9 cellular contexts compared by ENCODE assay signal in genomic region chr20:38316341-38316740, GRCh38. TPM values are rescaled to one million over a fixed set of nuclear protein-coding genes. Genes with fewer than 3 reads are reported as not detected.
"Had no signal": no experiment of that assay in that cellular context is flagged by ENCODE, and none has a peak within 500 bp of the region (broad histone marks: within the 10 kb centered on the region; RNA-seq: fewer than 3 reads in every experiment).

No MANE protein-coding gene starts in this region.

- H3K9me3 Mint-ChIP-seq: GM23338, HFFc6 had no signal

- H3K4me3 ChIP-seq: GM23338, HAP-1 had no signal

- H2AFZ ChIP-seq: GM23338 had no signal

- H3K36me3 ChIP-seq: HAP-1 had no signal

- H3K4me1 Mint-ChIP-seq: GM23338, IgD-negative memory B cell had no signal

- ATAC-seq: GM23338, HCT116 had no signal

- H3K9me3 ChIP-seq: HAP-1 had no signal

- H3K36me3 Mint-ChIP-seq: IgD-negative memory B cell had no signal

- H3K4me1 ChIP-seq: HAP-1 had no signal

- H3K27ac Mint-ChIP-seq: GM23338, HFFc6, IgD-negative memory B cell had no signal

- H3K4me3 Mint-ChIP-seq: GM23338, HFFc6, IgD-negative memory B cell had no signal

- H3K4me2 ChIP-seq: GM23338 had no signal

- DNase-seq: H7, HFFc6, KG1 had no signal

RNA-seq across cellular contexts. Expression of gene BPI, which starts 12.4 kb away (rescaled TPM):
- total RNA-seq: GM23338, H7, HFFc6, HT-29 had no signal
- polyA plus RNA-seq: GM23338, IgD-negative memory B cell had no signal

RNA-seq across cellular contexts. Expression of gene LBP, which starts 29.9 kb away (rescaled TPM):
- total RNA-seq: HFFc6 had no signal
- polyA plus RNA-seq: IgD-negative memory B cell had no signal

RNA-seq across cellular contexts. Expression of gene KIAA1755, which starts 55.8 kb away (rescaled TPM):
- total RNA-seq: H4 had no signal
- polyA plus RNA-seq: GM23338, IgD-negative memory B cell had no signal
